ENCODE assay signal across 12 cellular contexts in the genomic region with DNA sequence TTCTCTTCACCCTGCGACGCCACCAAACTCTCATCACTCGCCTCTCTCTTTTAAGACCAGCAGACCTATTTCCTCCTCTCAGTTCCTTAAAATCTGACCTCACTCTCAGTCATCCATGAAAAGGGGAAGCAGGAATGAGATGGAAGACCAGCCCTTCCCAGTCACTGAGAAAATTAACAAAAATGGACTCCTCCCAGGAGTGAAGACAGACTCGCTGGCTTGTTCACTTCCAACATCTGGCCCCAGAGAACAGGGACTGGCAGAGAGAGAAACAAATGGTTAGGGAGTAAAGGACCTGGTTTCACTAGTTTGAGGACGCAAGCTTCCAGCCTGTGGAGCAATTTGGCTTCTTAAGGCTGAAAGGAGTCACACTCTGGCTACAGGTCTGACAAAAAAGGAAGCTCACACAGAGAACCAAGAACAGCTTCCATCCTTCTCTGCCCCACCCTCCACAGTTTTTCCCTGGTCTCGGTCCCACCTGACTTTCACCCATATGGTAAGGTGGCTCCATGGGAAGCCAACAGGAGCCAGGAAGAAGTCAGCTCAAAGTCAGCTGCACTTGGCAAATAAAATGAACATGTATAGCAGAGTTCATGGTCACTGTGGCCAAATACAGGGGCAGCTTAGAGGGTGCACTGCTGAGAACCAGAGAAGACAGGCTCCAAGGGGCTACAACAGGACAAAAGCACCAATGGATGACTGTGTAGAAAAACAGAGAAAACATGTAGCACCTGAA. TPM values are rescaled to one million over a fixed set of nuclear protein-coding genes. Genes with fewer than 3 reads are reported as not detected.
DNase-seq lines count a peak whose midpoint lies in the region; ATAC-seq and TF ChIP-seq lines count a peak whose summit lies in the region.
"Had no signal": no experiment of that assay in that cellular context is flagged by ENCODE, and none has a peak within 500 bp of the region (broad histone marks: within the 10 kb centered on the region; RNA-seq: fewer than 3 reads in every experiment).

No MANE protein-coding gene starts in this region.

- no peak overlapping the region for H3K4me3 Mint-ChIP-seq in effector memory CD8-positive, alpha-beta T cell
- H3K4me3 Mint-ChIP-seq: neural progenitor cell had no signal

- DNase-seq in effector memory CD8-positive, alpha-beta T cell: no peak
- DNase-seq in tibial nerve (ENCODE audit: low spot score in 2 of 2): no peak
- DNase-seq in NCI-H2196 treated with DMSO at 0.1 percent for 48 hours (lab: John Stamatoyannopoulos, UW; ENCODE audit: unreplicated experiment): no peak
- DNase-seq in G401 (ENCODE audit: low spot score): no peak
- DNase-seq: NCI-H187 treated with DMSO at 0.1 percent for 48 hours; PC-9; stimulated activated CD4-positive, alpha-beta T cell treated with anti-CD3 and anti-CD28 coated beads, Interleukin-2, amount 100 ng/mL, for 24 hours had no signal

- ATAC-seq in effector memory CD8-positive, alpha-beta T cell (replicated peaks): peak; percentile 22
- ATAC-seq in GM21381 (IDR thresholded peaks at IDR 0.05; ENCODE audit: unreplicated experiment) (no peak), HG03432 (IDR thresholded peaks at IDR 0.05; ENCODE audit: unreplicated experiment) (no peak)

- peak overlapping the region; percentile 46 for H3K9ac ChIP-seq in HUES6 (ENCODE audit: low read length)
- H3K9ac ChIP-seq: neural progenitor cell had no signal

- H3K27ac ChIP-seq in HUES6 (ENCODE audit: low read depth, low read length) (peak overlapping the region; percentile 3; the same call in 1 of the 2 replicates), mesodermal cell (ENCODE audit: low read depth, low read length, severe bottlenecking) (peak overlapping the region; percentile 54), tibial nerve (peak overlapping the region in 3 of 4 donors; percentile 24 to 58 (median 56))
- H3K27ac ChIP-seq: neural progenitor cell, PC-9 had no signal

- peaks cover 63% of the 10 kb centered on the region for H3K4me1 ChIP-seq in HUES6 (ENCODE audit: control insufficient read depth, insufficient read depth, low read length)
- H3K4me1 ChIP-seq in mesodermal cell (ENCODE audit: control insufficient read depth, insufficient read depth, low read length, poor library complexity, severe bottlenecking): peaks cover 41% of the 10 kb centered on the region
- peaks cover 0 to 50% (median 14%) of the 10 kb centered on the region in 4 donors for H3K4me1 ChIP-seq in tibial nerve

- H3K36me3 ChIP-seq in HUES6 (ENCODE audit: control insufficient read depth, insufficient read depth, low read length) (peaks cover 63% of the 10 kb centered on the region), mesodermal cell (ENCODE audit: control insufficient read depth, insufficient read depth, low read length) (peaks cover 31% of the 10 kb centered on the region), tibial nerve (peaks cover 0 to 7% (median 0%) of the 10 kb centered on the region in 3 donors)
- H3K36me3 ChIP-seq: neural progenitor cell had no signal

- no peaks in the 10 kb centered on the region for H3K9me3 ChIP-seq in HUES6 (ENCODE audit: control insufficient read depth, insufficient read depth, low read depth, low read length)
- H3K9me3 ChIP-seq in mesodermal cell (ENCODE audit: control insufficient read depth, low read length): no peaks in the 10 kb centered on the region
- H3K9me3 ChIP-seq in tibial nerve: no peaks in the 10 kb centered on the region

- H3K27me3 Mint-ChIP-seq in effector memory CD8-positive, alpha-beta T cell: peaks cover 30 to 64% of the 10 kb centered on the region in 2 donors

- no peak overlapping the region for H3K4me3 ChIP-seq in HUES6 (ENCODE audit: low read depth, low read length)
- H3K4me3 ChIP-seq in mesodermal cell (ENCODE audit: extremely low read depth, insufficient read depth, low read length, poor library complexity, severe bottlenecking): no peak overlapping the region
- H3K4me3 ChIP-seq in tibial nerve: no peak overlapping the region
- H3K4me3 ChIP-seq: neural progenitor cell, PC-9 had no signal

- H3K36me3 Mint-ChIP-seq in effector memory CD8-positive, alpha-beta T cell (ENCODE audit: insufficient read depth): peaks cover 6% of the 10 kb centered on the region

- TF ChIP-seq EP300 in tibial nerve (IDR thresholded peaks at IDR 0.05): peak in 1 of 2 donors; percentile 41

- WGBS in mesodermal cell (ENCODE audit: insufficient coverage in 2 of 2), 2 experiments: 87 to 97% methylated on average over 3 to 4 of the region's 6 CpGs
- WGBS in tibial nerve, 2 donors: 64 to 66% methylated on average over 6 of the region's 6 CpGs

- no peak for TF ChIP-seq CTCF in tibial nerve (IDR thresholded peaks at IDR 0.05)

- H3K9me3 Mint-ChIP-seq in effector memory CD8-positive, alpha-beta T cell: no peaks in the 10 kb centered on the region

- no peak overlapping the region for H3K27ac Mint-ChIP-seq in effector memory CD8-positive, alpha-beta T cell
- H3K27ac Mint-ChIP-seq: neural progenitor cell had no signal

- no peak for TF ChIP-seq POLR2A in tibial nerve (IDR thresholded peaks at IDR 0.05)

- H3K4me1 Mint-ChIP-seq in effector memory CD8-positive, alpha-beta T cell (ENCODE audit: low read depth in 2 of 2): peaks cover 3 to 7% of the 10 kb centered on the region in 2 donors

- no peaks in the 10 kb centered on the region for H3K27me3 ChIP-seq in HUES6 (ENCODE audit: control insufficient read depth, insufficient read depth, low read length)
- no peaks in the 10 kb centered on the region for H3K27me3 ChIP-seq in tibial nerve
- H3K27me3 ChIP-seq: neural progenitor cell had no signal

- in situ Hi-C loops in G401 (cut with HindIII; ENCODE audit: low sequenced_read_pairs): no loop called here

RNA-seq across cellular contexts. Expression of a gene that starts 57.2 kb away (rescaled TPM):
- polyA plus RNA-seq in mesodermal cell (2013, experiment 1 of 2): 90.1 TPM
- 80.3 TPM for polyA plus RNA-seq in mesodermal cell (2013, experiment 2 of 2)
- 100 to 1,000 TPM; 114 to 217 (median 193) TPM for total RNA-seq in tibial nerve
- total RNA-seq in G401 (2014; rRNA removed; shearing (Covaris generic)): 47.2 and 80.4 TPM in 2 replicates

Comparison
In these comparisons a context has a peak if more than half of its experiments do, and no peak if none do; other contexts are left out.
1. H3K27ac ChIP-seq: peak in every context shown above with its lines; median percentile 56 in tibial nerve; 54 in mesodermal cell; 3 in HUES6.